Comparison of ENCODE assay signal across 22 cellular contexts in genomic region chr16:89549007-89549700, GRCh38. TPM values are rescaled to one million over a fixed set of nuclear protein-coding genes. Genes with fewer than 3 reads are reported as not detected.
DNase-seq lines count a peak whose midpoint lies in the region; ATAC-seq and TF ChIP-seq lines count a peak whose summit lies in the region.
"Had no signal": no experiment of that assay in that cellular context is flagged by ENCODE, and none has a peak within 500 bp of the region (broad histone marks: within the 10 kb centered on the region; RNA-seq: fewer than 3 reads in every experiment).

No MANE protein-coding gene starts in this region.

- H3K27me3 Mint-ChIP-seq in CD4-positive, CD25-positive, alpha-beta regulatory T cell: no peaks in the 10 kb centered on the region
- no peaks in the 10 kb centered on the region for H3K27me3 Mint-ChIP-seq in T-helper 2 cell treated with Interferon-gamma antibody and Interleukin-4, amounts not matched to agents 5 μg/mL and 100 μg/mL, for 36 hours (ENCODE audit: low read depth)
- H3K27me3 Mint-ChIP-seq in activated naive CD8-positive, alpha-beta T cell treated with anti-CD3 and anti-CD28 coated beads, Interleukin-2, amount 50 U/mL, for 24 hours: no peaks in the 10 kb centered on the region
- no peaks in the 10 kb centered on the region for H3K27me3 Mint-ChIP-seq in natural killer cell treated with Interleukin-12 subunit alpha and Interleukin-12 subunit beta and Interleukin-15 and Interleukin-18, amount 100 ng/mL, for 72 hours

- peak overlapping the region in 2 of 3 donors; percentile 42 to 82 for H3K27ac Mint-ChIP-seq in CD4-positive, CD25-positive, alpha-beta regulatory T cell
- H3K27ac Mint-ChIP-seq in T-helper 2 cell treated with Interferon-gamma antibody and Interleukin-4, amounts not matched to agents 5 μg/mL and 100 μg/mL, for 36 hours: peak overlapping the region; percentile 55
- H3K27ac Mint-ChIP-seq in activated naive CD8-positive, alpha-beta T cell treated with anti-CD3 and anti-CD28 coated beads, Interleukin-2, amount 50 U/mL, for 24 hours: peak overlapping the region; percentile 77
- H3K27ac Mint-ChIP-seq in natural killer cell treated with Interleukin-12 subunit alpha and Interleukin-12 subunit beta and Interleukin-15 and Interleukin-18, amount 100 ng/mL, for 72 hours: no peak overlapping the region

- H3K27me3 ChIP-seq in BLaER1: no peaks in the 10 kb centered on the region
- no peaks in the 10 kb centered on the region for H3K27me3 ChIP-seq in CD4-positive, CD25-positive, alpha-beta regulatory T cell (ENCODE audit: control insufficient read depth, insufficient read depth, low read length)
- no peaks in the 10 kb centered on the region for H3K27me3 ChIP-seq in colonic mucosa
- H3K27me3 ChIP-seq: esophagus muscularis mucosa, gastroesophageal sphincter, pancreas, sigmoid colon had no signal

- no peaks in the 10 kb centered on the region for H3K9me3 Mint-ChIP-seq in CD4-positive, CD25-positive, alpha-beta regulatory T cell
- no peaks in the 10 kb centered on the region for H3K9me3 Mint-ChIP-seq in T-helper 2 cell treated with Interferon-gamma antibody and Interleukin-4, amounts not matched to agents 5 μg/mL and 100 μg/mL, for 36 hours
- no peaks in the 10 kb centered on the region for H3K9me3 Mint-ChIP-seq in activated naive CD8-positive, alpha-beta T cell treated with anti-CD3 and anti-CD28 coated beads, Interleukin-2, amount 50 U/mL, for 24 hours
- no peaks in the 10 kb centered on the region for H3K9me3 Mint-ChIP-seq in natural killer cell treated with Interleukin-12 subunit alpha and Interleukin-12 subunit beta and Interleukin-15 and Interleukin-18, amount 100 ng/mL, for 72 hours

- H3K4me3 Mint-ChIP-seq in CD4-positive, CD25-positive, alpha-beta regulatory T cell: peak overlapping the region in 3 of 4 donors; percentile 15 to 44 (median 43)
- peak overlapping the region; percentile 2 for H3K4me3 Mint-ChIP-seq in T-helper 2 cell treated with Interferon-gamma antibody and Interleukin-4, amounts not matched to agents 5 μg/mL and 100 μg/mL, for 36 hours
- H3K4me3 Mint-ChIP-seq in activated naive CD8-positive, alpha-beta T cell treated with anti-CD3 and anti-CD28 coated beads, Interleukin-2, amount 50 U/mL, for 24 hours: no peak overlapping the region
- H3K4me3 Mint-ChIP-seq in natural killer cell treated with Interleukin-12 subunit alpha and Interleukin-12 subunit beta and Interleukin-15 and Interleukin-18, amount 100 ng/mL, for 72 hours: no peak overlapping the region

- H3K4me2 ChIP-seq in BLaER1: peak overlapping the region; percentile 76

- no peak overlapping the region for H3K4me3 ChIP-seq in BLaER1
- H3K4me3 ChIP-seq in CD4-positive, CD25-positive, alpha-beta regulatory T cell (ENCODE audit: low read depth, low read length): no peak overlapping the region
- H3K4me3 ChIP-seq in colonic mucosa: no peak overlapping the region
- H3K4me3 ChIP-seq: esophagus muscularis mucosa, gastroesophageal sphincter, GM12878, pancreas, sigmoid colon had no signal

- H3K9me3 ChIP-seq in BLaER1 (no peaks in the 10 kb centered on the region), colonic mucosa (no peaks in the 10 kb centered on the region)
- no peaks in the 10 kb centered on the region for H3K9me3 ChIP-seq in CD4-positive, CD25-positive, alpha-beta regulatory T cell (ENCODE audit: control insufficient read depth in 2 of 2, low read length in 2 of 2)
- H3K9me3 ChIP-seq: esophagus muscularis mucosa, gastroesophageal sphincter, pancreas, sigmoid colon had no signal

- DNase-seq in CD4-positive, CD25-positive, alpha-beta regulatory T cell: peak in 2 of 3 donors; percentile 32 to 38
- DNase-seq in T-helper 2 cell treated with Interferon-gamma antibody and Interleukin-4, amounts not matched to agents 5 μg/mL and 100 μg/mL, for 36 hours (ENCODE audit: low spot score): no peak
- no peak for DNase-seq in activated naive CD8-positive, alpha-beta T cell treated with anti-CD3 and anti-CD28 coated beads, Interleukin-2, amount 50 U/mL, for 24 hours
- no peak for DNase-seq in natural killer cell treated with Interleukin-12 subunit alpha and Interleukin-12 subunit beta and Interleukin-15 and Interleukin-18, amount 100 ng/mL, for 72 hours (ENCODE audit: low spot score)
- DNase-seq in colonic mucosa: no peak
- DNase-seq: activated CD4-positive, CD25-positive, alpha-beta regulatory T cell; AML-193; caudate nucleus; GDM1; mammary epithelial cell; NCI-H1694; NCI-H748 treated with DMSO at 0.1 percent for 48 hours; OCI-M1; pancreas; sigmoid colon had no signal

- TF ChIP-seq CTCF in colonic mucosa (IDR thresholded peaks at IDR 0.05): no peak

- peak overlapping the region; percentile 48 for H3K27ac ChIP-seq in BLaER1
- no peak overlapping the region for H3K27ac ChIP-seq in CD4-positive, CD25-positive, alpha-beta regulatory T cell (ENCODE audit: insufficient read depth, low read length, poor library complexity, severe bottlenecking)
- no peak overlapping the region for H3K27ac ChIP-seq in colonic mucosa
- H3K27ac ChIP-seq: esophagus muscularis mucosa, gastroesophageal sphincter, pancreas, sigmoid colon had no signal

- H3K36me3 ChIP-seq in BLaER1 (peaks cover 91% of the 10 kb centered on the region), colonic mucosa (peaks cover 16% of the 10 kb centered on the region)
- H3K36me3 ChIP-seq in CD4-positive, CD25-positive, alpha-beta regulatory T cell (ENCODE audit: control insufficient read depth, insufficient read depth, low read length): peaks cover 41% of the 10 kb centered on the region

- peak; percentile 41 to 49 for ATAC-seq in CD4-positive, CD25-positive, alpha-beta regulatory T cell (ENCODE audit: low read depth in 2 of 2)
- peak; percentile 89 for ATAC-seq in activated naive CD8-positive, alpha-beta T cell treated with anti-CD3 and anti-CD28 coated beads, Interleukin-2, amount 50 U/mL, for 24 hours
- no peak for ATAC-seq in HG03025 (IDR thresholded peaks at IDR 0.05; ENCODE audit: low FRiP score, unreplicated experiment)
- ATAC-seq in HG03196 (IDR thresholded peaks at IDR 0.05; ENCODE audit: unreplicated experiment): no peak
- no peak for ATAC-seq in natural killer cell treated with Interleukin-12 subunit alpha and Interleukin-12 subunit beta and Interleukin-15 and Interleukin-18, amount 100 ng/mL, for 72 hours
- ATAC-seq: gastroesophageal sphincter, GM12878, HCT116, pancreas had no signal

- H3K4me1 Mint-ChIP-seq in CD4-positive, CD25-positive, alpha-beta regulatory T cell: peaks cover 0 to 14% (median 3%) of the 10 kb centered on the region in 4 donors
- H3K4me1 Mint-ChIP-seq in T-helper 2 cell treated with Interferon-gamma antibody and Interleukin-4, amounts not matched to agents 5 μg/mL and 100 μg/mL, for 36 hours (ENCODE audit: low read depth): peaks cover 5% of the 10 kb centered on the region
- H3K4me1 Mint-ChIP-seq in activated naive CD8-positive, alpha-beta T cell treated with anti-CD3 and anti-CD28 coated beads, Interleukin-2, amount 50 U/mL, for 24 hours: peaks cover 30% of the 10 kb centered on the region
- no peaks in the 10 kb centered on the region for H3K4me1 Mint-ChIP-seq in natural killer cell treated with Interleukin-12 subunit alpha and Interleukin-12 subunit beta and Interleukin-15 and Interleukin-18, amount 100 ng/mL, for 72 hours (ENCODE audit: low read depth in 2 of 2)

- H4K20me1 ChIP-seq in BLaER1: peaks cover 37% of the 10 kb centered on the region

- H3K9ac ChIP-seq in BLaER1 (peak overlapping the region; percentile 25), colonic mucosa (ENCODE audit: low read depth in 2 of 2, low read length in 2 of 2) (no peak overlapping the region)

- peaks cover 14% of the 10 kb centered on the region for H3K36me3 Mint-ChIP-seq in CD4-positive, CD25-positive, alpha-beta regulatory T cell
- peaks cover 23% of the 10 kb centered on the region for H3K36me3 Mint-ChIP-seq in T-helper 2 cell treated with Interferon-gamma antibody and Interleukin-4, amounts not matched to agents 5 μg/mL and 100 μg/mL, for 36 hours (ENCODE audit: low read depth)
- H3K36me3 Mint-ChIP-seq in activated naive CD8-positive, alpha-beta T cell treated with anti-CD3 and anti-CD28 coated beads, Interleukin-2, amount 50 U/mL, for 24 hours (ENCODE audit: low read depth): peaks cover 29% of the 10 kb centered on the region
- no peaks in the 10 kb centered on the region for H3K36me3 Mint-ChIP-seq in natural killer cell treated with Interleukin-12 subunit alpha and Interleukin-12 subunit beta and Interleukin-15 and Interleukin-18, amount 100 ng/mL, for 72 hours

- H3K4me1 ChIP-seq in BLaER1: peaks cover 26% of the 10 kb centered on the region
- no peaks in the 10 kb centered on the region for H3K4me1 ChIP-seq in CD4-positive, CD25-positive, alpha-beta regulatory T cell (ENCODE audit: control insufficient read depth, insufficient read depth, low read length, poor library complexity, severe bottlenecking)
- H3K4me1 ChIP-seq in colonic mucosa: no peaks in the 10 kb centered on the region
- H3K4me1 ChIP-seq: esophagus muscularis mucosa, gastroesophageal sphincter, pancreas, sigmoid colon had no signal

- intact Hi-C loops in colonic mucosa (cut with DNase I): no loop called here

RNA-seq across cellular contexts. Expression of gene RPL13, which starts 11.3 kb away (rescaled TPM):
- 3,164 TPM for total RNA-seq in CD4-positive, CD25-positive, alpha-beta regulatory T cell
- 1,000 to 10,000 TPM; 3,297 to 6,519 (median 5,004) TPM for polyA plus RNA-seq in CD4-positive, CD25-positive, alpha-beta regulatory T cell
- total RNA-seq in natural killer cell treated with Interleukin-12 subunit alpha and Interleukin-12 subunit beta and Interleukin-15 and Interleukin-18, amount 100 ng/mL, for 72 hours: 1,000 to 10,000 TPM; 1,294 to 1,944 TPM
- 1,000 to 10,000 TPM; 1,855 to 2,011 TPM for total RNA-seq in colonic mucosa

RNA-seq across cellular contexts. Expression of gene CPNE7, which starts 26.4 kb away (rescaled TPM):
- 0.69 TPM for total RNA-seq in CD4-positive, CD25-positive, alpha-beta regulatory T cell
- polyA plus RNA-seq in CD4-positive, CD25-positive, alpha-beta regulatory T cell: under 1 TPM in 3 of 4 donors, not detected in 1; 0.11 to 0.81 (median 0.48) TPM
- 1 to 10 TPM in 1 of 2 donors, under 1 TPM in 1; 0.81 to 4.2 TPM for total RNA-seq in natural killer cell treated with Interleukin-12 subunit alpha and Interleukin-12 subunit beta and Interleukin-15 and Interleukin-18, amount 100 ng/mL, for 72 hours
- 1 to 10 TPM in 1 of 2 donors, under 1 TPM in 1; 0.19 to 1.6 TPM for total RNA-seq in colonic mucosa

RNA-seq across cellular contexts. Expression of gene SPG7, which starts 41.0 kb away (rescaled TPM):
- total RNA-seq in CD4-positive, CD25-positive, alpha-beta regulatory T cell: 184 TPM
- 10 to 100 TPM; 34.4 to 41.4 (median 38.1) TPM for polyA plus RNA-seq in CD4-positive, CD25-positive, alpha-beta regulatory T cell
- total RNA-seq in natural killer cell treated with Interleukin-12 subunit alpha and Interleukin-12 subunit beta and Interleukin-15 and Interleukin-18, amount 100 ng/mL, for 72 hours: 100 to 1,000 TPM in 1 of 2 donors, 10 to 100 TPM in 1; 88.6 to 188 TPM
- total RNA-seq in colonic mucosa: 100 to 1,000 TPM in 1 of 2 donors, 10 to 100 TPM in 1; 85.6 to 105 TPM

RNA-seq across cellular contexts. Expression of gene ANKRD11, which starts 58.8 kb away (rescaled TPM):
- total RNA-seq in CD4-positive, CD25-positive, alpha-beta regulatory T cell: 323 TPM
- 10 to 100 TPM in 3 of 4 donors, 1 to 10 TPM in 1; 8.7 to 19.4 (median 14.3) TPM for polyA plus RNA-seq in CD4-positive, CD25-positive, alpha-beta regulatory T cell
- 100 to 1,000 TPM; 197 to 320 TPM for total RNA-seq in natural killer cell treated with Interleukin-12 subunit alpha and Interleukin-12 subunit beta and Interleukin-15 and Interleukin-18, amount 100 ng/mL, for 72 hours
- 100 to 1,000 TPM in 1 of 2 donors, 10 to 100 TPM in 1; 69.4 to 129 TPM for total RNA-seq in colonic mucosa

Comparison
In these comparisons a context has a peak if more than half of its experiments do, and no peak if none do; other contexts are left out.
1. ATAC-seq: peak in CD4-positive, CD25-positive, alpha-beta regulatory T cell (2 of 2) and activated naive CD8-positive, alpha-beta T cell treated with anti-CD3 and anti-CD28 coated beads, Interleukin-2, amount 50 U/mL, for 24 hours (single experiment); none in HG03025 (single experiment), HG03196 (single experiment) and natural killer cell treated with Interleukin-12 subunit alpha and Interleukin-12 subunit beta and Interleukin-15 and Interleukin-18, amount 100 ng/mL, for 72 hours (0 of 2).
2. DNase-seq: peak in CD4-positive, CD25-positive, alpha-beta regulatory T cell (2 of 3); none in T-helper 2 cell treated with Interferon-gamma antibody and Interleukin-4, amounts not matched to agents 5 μg/mL and 100 μg/mL, for 36 hours (single experiment), activated naive CD8-positive, alpha-beta T cell treated with anti-CD3 and anti-CD28 coated beads, Interleukin-2, amount 50 U/mL, for 24 hours (single experiment), natural killer cell treated with Interleukin-12 subunit alpha and Interleukin-12 subunit beta and Interleukin-15 and Interleukin-18, amount 100 ng/mL, for 72 hours (single experiment) and colonic mucosa (single experiment).
3. H3K27ac Mint-ChIP-seq: peak in CD4-positive, CD25-positive, alpha-beta regulatory T cell (2 of 3), T-helper 2 cell treated with Interferon-gamma antibody and Interleukin-4, amounts not matched to agents 5 μg/mL and 100 μg/mL, for 36 hours (single experiment) and activated naive CD8-positive, alpha-beta T cell treated with anti-CD3 and anti-CD28 coated beads, Interleukin-2, amount 50 U/mL, for 24 hours (single experiment); none in natural killer cell treated with Interleukin-12 subunit alpha and Interleukin-12 subunit beta and Interleukin-15 and Interleukin-18, amount 100 ng/mL, for 72 hours (0 of 2).
4. H3K4me3 Mint-ChIP-seq: peak in CD4-positive, CD25-positive, alpha-beta regulatory T cell (3 of 4) and T-helper 2 cell treated with Interferon-gamma antibody and Interleukin-4, amounts not matched to agents 5 μg/mL and 100 μg/mL, for 36 hours (single experiment); none in activated naive CD8-positive, alpha-beta T cell treated with anti-CD3 and anti-CD28 coated beads, Interleukin-2, amount 50 U/mL, for 24 hours (single experiment) and natural killer cell treated with Interleukin-12 subunit alpha and Interleukin-12 subunit beta and Interleukin-15 and Interleukin-18, amount 100 ng/mL, for 72 hours (single experiment).